19 cellular contexts compared by ENCODE assay signal in genomic region chr14:80607430-80608200, GRCh38.
A peak's percentile ranks its signal among the peaks of the same experiment; 100 is the strongest.
DNase-seq lines count a peak whose midpoint lies in the region; TF ChIP-seq lines count a peak whose summit lies in the region.
"Had no signal": no experiment of that assay in that cellular context is flagged by ENCODE, and none has a peak within 500 bp of the region (broad histone marks: within the 10 kb centered on the region; RNA-seq: fewer than 3 reads in every experiment).

No MANE protein-coding gene starts in this region.

- no peak overlapping the region for H4K8ac ChIP-seq in mesendoderm (ENCODE audit: low read depth, low read length)

- H3K27me3 ChIP-seq in mesendoderm (ENCODE audit: insufficient read depth, low read length, poor library complexity), result no peaks in the 10 kb centered on the region
- no peaks in the 10 kb centered on the region for H3K27me3 ChIP-seq in breast epithelium
- H3K27me3 ChIP-seq: BE2C, left lung, stomach, upper lobe of left lung had no signal

- no peak overlapping the region for H2BK120ac ChIP-seq in mesendoderm (ENCODE audit: low read depth, low read length)

- no peak overlapping the region for H3K27ac ChIP-seq in mesendoderm (ENCODE audit: low read depth, low read length)
- no peak overlapping the region for H3K27ac ChIP-seq in breast epithelium
- H3K27ac ChIP-seq: left lung, upper lobe of left lung had no signal

- no peak overlapping the region for H3K23ac ChIP-seq in mesendoderm (ENCODE audit: low read length)

- H3K4me1 ChIP-seq in mesendoderm (ENCODE audit: control insufficient read depth, low read depth, low read length) (no peaks in the 10 kb centered on the region), breast epithelium (no peaks in the 10 kb centered on the region)
- H3K4me1 ChIP-seq: left lung, upper lobe of left lung had no signal

- H3K56ac ChIP-seq in mesendoderm (ENCODE audit: low read length), result no peak overlapping the region

- H3K9ac ChIP-seq in mesendoderm (ENCODE audit: low read length), result no peak overlapping the region

- no peak overlapping the region for H3K4me2 ChIP-seq in mesendoderm (ENCODE audit: low read length)

- TF ChIP-seq CTCF in breast epithelium (IDR thresholded peaks at IDR 0.05), result no peak

- no peaks in the 10 kb centered on the region for H3K79me1 ChIP-seq in mesendoderm (ENCODE audit: low read length)

- no peaks in the 10 kb centered on the region for H3K79me2 ChIP-seq in mesendoderm (ENCODE audit: control insufficient read depth, insufficient read depth, low read length)

- no peak overlapping the region for H3K4ac ChIP-seq in mesendoderm (ENCODE audit: low read depth, low read length)

- no peak overlapping the region for H2BK15ac ChIP-seq in mesendoderm (replicated peaks; ENCODE audit: low read depth)

- WGBS in mesendoderm (ENCODE audit: extremely low coverage, insufficient coverage, low lambda C conversion rate), result no CpG with 5 or more reads among the region's 5 CpGs

- H3K18ac ChIP-seq in mesendoderm (ENCODE audit: low read length), result no peak overlapping the region

- no peak for TF ChIP-seq POLR2A in breast epithelium (IDR thresholded peaks at IDR 0.05)

- DNase-seq in ELF-1 (ENCODE audit: low read depth, low spot score) (peak; percentile 40), M059J (ENCODE audit: low read depth) (peak; percentile 26), dermis blood vessel endothelial cell (peak; percentile 6), mesendoderm (peak; percentile 32), breast epithelium (ENCODE audit: low spot score in 2 of 2) (no peak), ureter (ENCODE audit: low spot score) (no peak)
- DNase-seq in stimulated activated CD4-positive, alpha-beta T cell treated with anti-CD3 and anti-CD28 coated beads, Interleukin-2, amount 100 ng/mL, for 48 hours, result no peak
- DNase-seq: activated CD4-positive, alpha-beta T cell treated with anti-CD3 and anti-CD28 coated beads, Interleukin-2, amount 50 U/mL, for 1 hour; activated CD8-positive, alpha-beta memory T cell treated with anti-CD3 and anti-CD28 coated beads, Interleukin-2, amount 50 U/mL, for 4 hours; activated naive CD8-positive, alpha-beta T cell treated with anti-CD3 and anti-CD28 coated beads, Interleukin-2, amount 50 U/mL, for 24 hours; BE2C; caudate nucleus; glutamatergic neuron; left lung; mucosa of descending colon; stimulated activated CD4-positive, alpha-beta T cell treated with anti-CD3 and anti-CD28 coated beads, Interleukin-4, amount 100 ng/mL, for 4 hours; stomach; T-helper 1 cell; upper lobe of left lung had no signal

- no peak overlapping the region for H4K5ac ChIP-seq in mesendoderm (ENCODE audit: low read length)

- H2BK5ac ChIP-seq in mesendoderm (ENCODE audit: low read length), result no peak overlapping the region

- H3K4me3 ChIP-seq in mesendoderm (ENCODE audit: low read length), result no peak overlapping the region
- no peak overlapping the region for H3K4me3 ChIP-seq in breast epithelium
- H3K4me3 ChIP-seq: left lung, mucosa of descending colon, stomach, upper lobe of left lung had no signal

- H2AK5ac ChIP-seq in mesendoderm (ENCODE audit: low read length), result no peak overlapping the region

- H3K9me3 ChIP-seq in breast epithelium, result no peaks in the 10 kb centered on the region
- H3K9me3 ChIP-seq: BE2C, left lung, mucosa of descending colon, stomach, upper lobe of left lung had no signal

- no peaks in the 10 kb centered on the region for H3K36me3 ChIP-seq in mesendoderm (ENCODE audit: control insufficient read depth, insufficient read depth, low read length)
- H3K36me3 ChIP-seq in breast epithelium, result no peaks in the 10 kb centered on the region
- H3K36me3 ChIP-seq: BE2C, left lung, stomach, upper lobe of left lung had no signal

- intact Hi-C loops in breast epithelium (cut with DNase I; ENCODE audit: low total_unique reads), result no loop called here

Comparison
In these comparisons a context has a peak if more than half of its experiments do, and no peak if none do; other contexts are left out.
1. DNase-seq: peak in ELF-1 (single experiment), M059J (single experiment), dermis blood vessel endothelial cell (single experiment) and mesendoderm (single experiment); none in breast epithelium (0 of 2), ureter (single experiment) and stimulated activated CD4-positive, alpha-beta T cell treated with anti-CD3 and anti-CD28 coated beads, Interleukin-2, amount 100 ng/mL, for 48 hours (0 of 2).